ENCODE assay signal across 9 cellular contexts in genomic region chr15:63870403-63871209, GRCh38. TPM values are rescaled to one million over a fixed set of nuclear protein-coding genes. Genes with fewer than 3 reads are reported as not detected.
DNase-seq lines count a peak whose midpoint lies in the region; ATAC-seq, FAIRE-seq and TF ChIP-seq lines count a peak whose summit lies in the region.
"Had no signal": no experiment of that assay in that cellular context is flagged by ENCODE, and none has a peak within 500 bp of the region (broad histone marks: within the 10 kb centered on the region; RNA-seq: fewer than 3 reads in every experiment).

No MANE protein-coding gene starts in this region.

- no peak overlapping the region for H3K27ac ChIP-seq in mammary epithelial cell (ENCODE audit: insufficient read depth, low read depth, low read length)
- no peak overlapping the region for H3K27ac ChIP-seq in lower lobe of right lung

- H3K4me3 ChIP-seq in AG09309 (ENCODE audit: control insufficient read depth, low read depth, low read length) = no peak overlapping the region
- no peak overlapping the region for H3K4me3 ChIP-seq in LNCaP clone FGC (ENCODE audit: low read depth, low read length)
- H3K4me3 ChIP-seq in mammary epithelial cell (replicated peaks in 1 of 3; ENCODE audit: insufficient read depth in 1 of 3, low read depth in 2 of 3, low read length in 3 of 3) = no peak overlapping the region
- no peak overlapping the region for H3K4me3 ChIP-seq in lower lobe of right lung

- dilution Hi-C loops in mammary epithelial cell (cut with HindIII; ENCODE audit: low sequenced_read_pairs) = no loop called here

- H3K36me3 ChIP-seq in mammary epithelial cell (ENCODE audit: insufficient read depth, low read length) = no peaks in the 10 kb centered on the region
- H3K36me3 ChIP-seq in lower lobe of right lung = no peaks in the 10 kb centered on the region

- no peak overlapping the region for H3K4me2 ChIP-seq in mammary epithelial cell (ENCODE audit: insufficient read depth, low read depth, low read length)

- no peaks in the 10 kb centered on the region for H3K79me2 ChIP-seq in mammary epithelial cell (ENCODE audit: insufficient read depth, low read length)

- ATAC-seq in lower lobe of right lung = peak; percentile 70 to 72
- no peak for ATAC-seq in GM21619 (IDR thresholded peaks at IDR 0.05; ENCODE audit: unreplicated experiment)

- DNase-seq in AG09309 (ENCODE audit: low read depth) = peak; percentile 43
- DNase-seq in LNCaP clone FGC (ENCODE audit: low read depth) = peak; percentile 44
- peak; percentile 73 for DNase-seq in mammary epithelial cell
- no peak for DNase-seq in lower lobe of right lung
- DNase-seq in GM12892 (ENCODE audit: insufficient read length) = no peak
- DNase-seq in stimulated activated CD4-positive, alpha-beta T cell treated with anti-CD3 and anti-CD28 coated beads, Interleukin-15, amount 100 ng/mL, for 24 hours = no peak
- no peak for DNase-seq in NCI-H1694 (lab: John Stamatoyannopoulos, UW)
- DNase-seq: NK-92 treated with Interleukin-12 subunit alpha and Interleukin-12 subunit beta, amount 100 ng/mL, for 24 hours had no signal

- in situ Hi-C loops in mammary epithelial cell (cut with MboI; ENCODE audit: low sequenced_read_pairs in 2 of 2) = no loop called here

- no peaks in the 10 kb centered on the region for H3K4me1 ChIP-seq in mammary epithelial cell (ENCODE audit: insufficient read depth, low read length)
- no peaks in the 10 kb centered on the region for H3K4me1 ChIP-seq in lower lobe of right lung

- H3K9ac ChIP-seq in mammary epithelial cell (ENCODE audit: insufficient read depth, low read length) = no peak overlapping the region

- CTCF ChIA-PET in mammary epithelial cell (lab: Charles Lee; ENCODE audit: low non-redundant PET) = no interaction called here

- no peaks in the 10 kb centered on the region for H3K27me3 ChIP-seq in mammary epithelial cell (ENCODE audit: insufficient read depth, low read length)
- no peaks in the 10 kb centered on the region for H3K27me3 ChIP-seq in lower lobe of right lung (ENCODE audit: low read depth)

- FAIRE-seq in GM12892 (lab: Jason Lieb, UNC) = no peak

- TF ChIP-seq CTCF in AG09309 (IDR thresholded peaks at IDR 0.05; ENCODE audit: control insufficient read depth, insufficient read depth, low read depth, low read length, missing control alignments) (no peak), LNCaP clone FGC (IDR thresholded peaks at IDR 0.05; ENCODE audit: control insufficient read depth, extremely low read depth, insufficient read depth) (no peak), mammary epithelial cell (conservative IDR thresholded peaks at IDR 0.05 in 1 of 2, IDR thresholded peaks at IDR 0.05 in 1 of 2; ENCODE audit: extremely low read depth in 1 of 2, insufficient read depth in 1 of 2, low read depth in 1 of 2, low read length in 2 of 2) (no peak), lower lobe of right lung (IDR thresholded peaks at IDR 0.05) (no peak)

- no TSS peak for BruUV-seq in mammary epithelial cell (replicated peaks; lab: Mats Ljungman, UMichigan)

- H3K9me3 ChIP-seq in mammary epithelial cell (replicated peaks; ENCODE audit: insufficient read depth, low read length) = no peaks in the 10 kb centered on the region
- H3K9me3 ChIP-seq in lower lobe of right lung = no peaks in the 10 kb centered on the region

- no peaks in the 10 kb centered on the region for H4K20me1 ChIP-seq in mammary epithelial cell (ENCODE audit: insufficient read depth, low read length)

- no peak for TF ChIP-seq POLR2A in GM12892 (IDR thresholded peaks at IDR 0.05; ENCODE audit: low read depth, low read length)

- intact Hi-C loops in mammary epithelial cell (cut with micrococcal nuclease) = no loop called here
- intact Hi-C loops in lower lobe of right lung (cut with DNase I) = no loop called here

- WGBS in mammary epithelial cell (ENCODE audit: low coverage, missing lambda C conversion rate) = 72% methylated on average over 6 of the region's 6 CpGs

- no peak overlapping the region for H2AFZ ChIP-seq in mammary epithelial cell (ENCODE audit: low read depth, low read length)

RNA-seq across cellular contexts. Expression of gene HERC1, which starts 36.9 kb away (rescaled TPM):
- 10 to 100 TPM; 40.1 to 80.5 TPM for total RNA-seq in mammary epithelial cell
- polyA plus RNA-seq in mammary epithelial cell = 10.7 TPM
- 166 TPM for polyA minus RNA-seq in mammary epithelial cell
- 126 TPM for total RNA-seq in lower lobe of right lung
- 39.1 TPM for polyA plus RNA-seq in GM12892 (2012; ENCODE audit: missing spikeins)

Comparison
In these comparisons a context has a peak if more than half of its experiments do, and no peak if none do; other contexts are left out.
1. DNase-seq: peak in AG09309 (single experiment), LNCaP clone FGC (single experiment) and mammary epithelial cell (single experiment); none in lower lobe of right lung (single experiment), GM12892 (single experiment), stimulated activated CD4-positive, alpha-beta T cell treated with anti-CD3 and anti-CD28 coated beads, Interleukin-15, amount 100 ng/mL, for 24 hours (single experiment) and NCI-H1694 (single experiment).